Comparison of ENCODE assay signal across 9 cellular contexts in genomic region chrX:154017766-154018517, GRCh38. TPM values are rescaled to one million over a fixed set of nuclear protein-coding genes. Genes with fewer than 3 reads are reported as not detected.
DNase-seq lines count a peak whose midpoint lies in the region; ATAC-seq and TF ChIP-seq lines count a peak whose summit lies in the region.
"Had no signal": no experiment of that assay in that cellular context is flagged by ENCODE, and none has a peak within 500 bp of the region (broad histone marks: within the 10 kb centered on the region; RNA-seq: fewer than 3 reads in every experiment).

No MANE protein-coding gene starts in this region.

- H3K27me3 ChIP-seq in RWPE2 (ENCODE audit: insufficient read depth, poor library complexity, severe bottlenecking), result no peaks in the 10 kb centered on the region
- H3K27me3 ChIP-seq in esophagus squamous epithelium, result no peaks in the 10 kb centered on the region

- TF ChIP-seq CTCF in RWPE2 (IDR thresholded peaks at IDR 0.05; ENCODE audit: poor library complexity, severe bottlenecking) (no peak), esophagus squamous epithelium (IDR thresholded peaks at IDR 0.05) (no peak)

- H3K9me3 ChIP-seq in RWPE2 (ENCODE audit: severe bottlenecking) (no peaks in the 10 kb centered on the region), esophagus squamous epithelium (no peaks in the 10 kb centered on the region)
- H3K9me3 ChIP-seq: adrenal gland had no signal

- peak overlapping the region; percentile 79 for H3K4me3 ChIP-seq in RWPE2 (ENCODE audit: severe bottlenecking)
- H3K4me3 ChIP-seq in esophagus squamous epithelium, result peak overlapping the region in 3 of 4 donors; percentile 55 to 79 (median 67)

- WGBS in esophagus squamous epithelium, 2 donors, result 73% methylated on average over 5 of the region's 26 CpGs; no CpG with 5 or more reads in 1 of the 2 donors

- ATAC-seq in RWPE2 (ENCODE audit: low read depth), result no peak
- ATAC-seq in stimulated activated memory B cell treated with anti-CD40 and anti-IgM and Interleukin-4, amounts not matched to agents 10 μg/mL and 1 μg/mL and 100 μg/mL, for 72 hours, result no peak

- H3K27ac Mint-ChIP-seq in activated CD4-positive, alpha-beta T cell treated with anti-CD3 and anti-CD28 coated beads, Interleukin-2, amount 10 ng/mL, durations not matched to agents 24 days and 14 days, result no peak overlapping the region
- H3K27ac Mint-ChIP-seq in stimulated activated memory B cell treated with anti-CD40 and anti-IgM and Interleukin-4, amounts not matched to agents 10 μg/mL and 1 μg/mL and 100 μg/mL, for 72 hours, result peak overlapping the region; percentile 93

- H3K36me3 ChIP-seq in RWPE2 (ENCODE audit: low read depth), result peaks cover 38% of the 10 kb centered on the region
- peaks cover 0 to 41% (median 19%) of the 10 kb centered on the region in 3 donors for H3K36me3 ChIP-seq in esophagus squamous epithelium

- H3K4me1 ChIP-seq in RWPE2 (ENCODE audit: insufficient read depth, poor library complexity, severe bottlenecking), result no peaks in the 10 kb centered on the region
- H3K4me1 ChIP-seq in esophagus squamous epithelium, result peaks cover 15 to 58% (median 20%) of the 10 kb centered on the region in 3 donors

- H3K9me3 Mint-ChIP-seq in activated CD4-positive, alpha-beta T cell treated with anti-CD3 and anti-CD28 coated beads, Interleukin-2, amount 10 ng/mL, durations not matched to agents 24 days and 14 days, result no peaks in the 10 kb centered on the region
- no peaks in the 10 kb centered on the region for H3K9me3 Mint-ChIP-seq in stimulated activated memory B cell treated with anti-CD40 and anti-IgM and Interleukin-4, amounts not matched to agents 10 μg/mL and 1 μg/mL and 100 μg/mL, for 72 hours

- no peak for DNase-seq in activated CD4-positive, alpha-beta T cell treated with anti-CD3 and anti-CD28 coated beads, Interleukin-2, amount 10 ng/mL, durations not matched to agents 24 days and 14 days
- no peak for DNase-seq in activated CD4-positive, alpha-beta T cell treated with anti-CD3 and anti-CD28 coated beads, Interleukin-2, amount 50 U/mL, for 48 hours
- DNase-seq in RWPE2 (ENCODE audit: low spot score) (no peak), esophagus squamous epithelium (lab: John Stamatoyannopoulos, UW) (no peak), DMS79 treated with DMSO at 0.1 percent for 48 hours (lab: John Stamatoyannopoulos, UW) (no peak), retina (no peak)
- DNase-seq in NK-92 treated with Interleukin-12 subunit alpha and Interleukin-12 subunit beta, amount 100 ng/mL, for 24 hours (lab: John Stamatoyannopoulos, UW), result no peak
- DNase-seq: adrenal gland had no signal

- peak overlapping the region; percentile 91 for H3K4me3 Mint-ChIP-seq in activated CD4-positive, alpha-beta T cell treated with anti-CD3 and anti-CD28 coated beads, Interleukin-2, amount 10 ng/mL, durations not matched to agents 24 days and 14 days
- peak overlapping the region; percentile 91 for H3K4me3 Mint-ChIP-seq in stimulated activated memory B cell treated with anti-CD40 and anti-IgM and Interleukin-4, amounts not matched to agents 10 μg/mL and 1 μg/mL and 100 μg/mL, for 72 hours

- intact Hi-C loops in activated CD4-positive, alpha-beta T cell treated with anti-CD3 and anti-CD28 coated beads, Interleukin-2, amount 10 ng/mL, durations not matched to agents 24 days and 14 days (cut with micrococcal nuclease), result no loop called here
- intact Hi-C loops in esophagus squamous epithelium (cut with DNase I), result no loop called here

- H3K27me3 Mint-ChIP-seq in activated CD4-positive, alpha-beta T cell treated with anti-CD3 and anti-CD28 coated beads, Interleukin-2, amount 10 ng/mL, durations not matched to agents 24 days and 14 days, result no peaks in the 10 kb centered on the region
- H3K27me3 Mint-ChIP-seq in stimulated activated memory B cell treated with anti-CD40 and anti-IgM and Interleukin-4, amounts not matched to agents 10 μg/mL and 1 μg/mL and 100 μg/mL, for 72 hours, result no peaks in the 10 kb centered on the region

- no peak for TF ChIP-seq POLR2A in esophagus squamous epithelium (IDR thresholded peaks at IDR 0.05)

- peaks cover 9% of the 10 kb centered on the region for H3K4me1 Mint-ChIP-seq in activated CD4-positive, alpha-beta T cell treated with anti-CD3 and anti-CD28 coated beads, Interleukin-2, amount 10 ng/mL, durations not matched to agents 24 days and 14 days
- H3K4me1 Mint-ChIP-seq in stimulated activated memory B cell treated with anti-CD40 and anti-IgM and Interleukin-4, amounts not matched to agents 10 μg/mL and 1 μg/mL and 100 μg/mL, for 72 hours, result peaks cover 33% of the 10 kb centered on the region

- H3K36me3 Mint-ChIP-seq in activated CD4-positive, alpha-beta T cell treated with anti-CD3 and anti-CD28 coated beads, Interleukin-2, amount 10 ng/mL, durations not matched to agents 24 days and 14 days (ENCODE audit: low read depth), result peaks cover 20% of the 10 kb centered on the region
- H3K36me3 Mint-ChIP-seq in stimulated activated memory B cell treated with anti-CD40 and anti-IgM and Interleukin-4, amounts not matched to agents 10 μg/mL and 1 μg/mL and 100 μg/mL, for 72 hours, result peaks cover 21% of the 10 kb centered on the region

- H3K27ac ChIP-seq in RWPE2 (ENCODE audit: poor library complexity, severe bottlenecking) (peak overlapping the region; percentile 79), esophagus squamous epithelium (peak overlapping the region; percentile 84 to 93 (median 92))

RNA-seq across cellular contexts. Expression of gene IRAK1, which starts 1.8 kb away (rescaled TPM):
- 177 and 192 TPM in 2 replicates for total RNA-seq in activated CD4-positive, alpha-beta T cell treated with anti-CD3 and anti-CD28 coated beads, Interleukin-2, amount 10 ng/mL, durations not matched to agents 24 days and 14 days
- 100 to 1,000 TPM in 2 of 4 donors, 10 to 100 TPM in 2; 73.5 to 117 (median 96.8) TPM for total RNA-seq in esophagus squamous epithelium

RNA-seq across cellular contexts. Expression of gene TMEM187, which starts 45.4 kb away (rescaled TPM):
- total RNA-seq in activated CD4-positive, alpha-beta T cell treated with anti-CD3 and anti-CD28 coated beads, Interleukin-2, amount 10 ng/mL, durations not matched to agents 24 days and 14 days, result 2.4 and 3.8 TPM in 2 replicates
- total RNA-seq in esophagus squamous epithelium, result 1 to 10 TPM; 2.5 to 4.1 (median 3.8) TPM

RNA-seq across cellular contexts. Expression of gene HCFC1, which starts 46.3 kb away (rescaled TPM):
- 107 and 109 TPM in 2 replicates for total RNA-seq in activated CD4-positive, alpha-beta T cell treated with anti-CD3 and anti-CD28 coated beads, Interleukin-2, amount 10 ng/mL, durations not matched to agents 24 days and 14 days
- 10 to 100 TPM; 22.2 to 54.0 (median 37.0) TPM for total RNA-seq in esophagus squamous epithelium
